Comparison of ENCODE assay signal across 12 cellular contexts in genomic region chr11:107683807-107684206, GRCh38. TPM values are rescaled to one million over a fixed set of nuclear protein-coding genes. Genes with fewer than 3 reads are reported as not detected.
A peak's percentile ranks its signal among the peaks of the same experiment; 100 is the strongest.
DNase-seq lines count a peak whose midpoint lies in the region; TF ChIP-seq lines count a peak whose summit lies in the region.
"Had no signal": no experiment of that assay in that cellular context is flagged by ENCODE, and none has a peak within 500 bp of the region (broad histone marks: within the 10 kb centered on the region; RNA-seq: fewer than 3 reads in every experiment).

No MANE protein-coding gene starts in this region.

- H3K9ac ChIP-seq in fibroblast of lung (ENCODE audit: insufficient read depth, low read length) (no peak overlapping the region), colonic mucosa (ENCODE audit: low read depth in 2 of 2, low read length in 2 of 2) (no peak overlapping the region)

- H3K36me3 Mint-ChIP-seq in MCF 10A (ENCODE audit: insufficient read depth, unreplicated experiment) = no peaks in the 10 kb centered on the region
- H3K36me3 Mint-ChIP-seq: IgD-negative memory B cell had no signal

- intact Hi-C loops in MCF 10A (cut with micrococcal nuclease) = no loop called here
- intact Hi-C loops in breast epithelium (cut with DNase I; ENCODE audit: low total_unique reads) = no loop called here
- intact Hi-C loops in OCI-LY7 (cut with micrococcal nuclease; ENCODE audit: unreplicated experiment) = no loop called here
- intact Hi-C loops in colonic mucosa (cut with DNase I) = no loop called here

- no peak overlapping the region for H3K27ac ChIP-seq in breast epithelium
- no peak overlapping the region for H3K27ac ChIP-seq in OCI-LY7 (ENCODE audit: low read depth, low read length, poor library complexity, severe bottlenecking)
- H3K27ac ChIP-seq in fibroblast of lung (ENCODE audit: insufficient read depth, low read length) = no peak overlapping the region
- H3K27ac ChIP-seq in colonic mucosa = no peak overlapping the region

- no peak overlapping the region for H3K27ac Mint-ChIP-seq in MCF 10A (ENCODE audit: low read depth, unreplicated experiment)
- H3K27ac Mint-ChIP-seq: activated CD4-positive, alpha-beta T cell treated with anti-CD3 and anti-CD28 coated beads for 36 hours; activated naive CD8-positive, alpha-beta T cell treated with anti-CD3 and anti-CD28 coated beads, Interleukin-2, amount 50 U/mL, for 24 hours; IgD-negative memory B cell had no signal

- CTCF ChIA-PET in MCF 10A (lab: Yijun Ruan, JAX) (interaction anchor here (0.6 to 2.0 kb wide), 8 partner anchors 8 to 639 kb away, joined by 3 to 6 read pairs (median 4); no protein-coding TSS in a partner anchor), OCI-LY7 (lab: Charles Lee; ENCODE audit: unreplicated experiment) (no interaction called here)

- no peaks in the 10 kb centered on the region for H3K4me1 Mint-ChIP-seq in MCF 10A (ENCODE audit: insufficient read depth, unreplicated experiment)
- H3K4me1 Mint-ChIP-seq: activated CD4-positive, alpha-beta T cell treated with anti-CD3 and anti-CD28 coated beads for 36 hours; activated naive CD8-positive, alpha-beta T cell treated with anti-CD3 and anti-CD28 coated beads, Interleukin-2, amount 50 U/mL, for 24 hours had no signal

- BruUV-seq in MCF 10A (replicated peaks; lab: Mats Ljungman, UMichigan) = no TSS peak
- no TSS peak for BruUV-seq in OCI-LY7 (replicated peaks; lab: Mats Ljungman, UMichigan)

- H3K9me3 ChIP-seq in breast epithelium (no peaks in the 10 kb centered on the region), OCI-LY7 (ENCODE audit: low read length) (no peaks in the 10 kb centered on the region), fibroblast of lung (ENCODE audit: control insufficient read depth, insufficient read depth, low read depth, low read length) (no peaks in the 10 kb centered on the region), colonic mucosa (no peaks in the 10 kb centered on the region)

- TF ChIP-seq CTCF in MCF 10A (IDR thresholded peaks at IDR 0.05; ENCODE audit: unreplicated experiment) (peak; percentile 36), breast epithelium (IDR thresholded peaks at IDR 0.05) (no peak), OCI-LY7 (conservative IDR thresholded peaks at IDR 0.05; ENCODE audit: low read length) (peak; percentile 49), fibroblast of lung (conservative IDR thresholded peaks at IDR 0.05 in 1 of 2, IDR thresholded peaks at IDR 0.05 in 1 of 2; ENCODE audit: low read depth in 1 of 2, low read length in 2 of 2) (peak; percentile 40 to 55), colonic mucosa (IDR thresholded peaks at IDR 0.05) (no peak)

- H2AFZ ChIP-seq in OCI-LY7 (ENCODE audit: low read length) (no peak overlapping the region), fibroblast of lung (ENCODE audit: low read length) (no peak overlapping the region)

- H3K4me1 ChIP-seq in breast epithelium (no peaks in the 10 kb centered on the region), OCI-LY7 (ENCODE audit: insufficient read depth, low read length, poor library complexity, severe bottlenecking) (no peaks in the 10 kb centered on the region), fibroblast of lung (ENCODE audit: control insufficient read depth, extremely low read depth, insufficient read depth, low read length) (no peaks in the 10 kb centered on the region), colonic mucosa (no peaks in the 10 kb centered on the region)

- POLR2A ChIA-PET in MCF 10A (lab: Yijun Ruan, JAX) = no interaction called here
- POLR2A ChIA-PET in OCI-LY7 (lab: Charles Lee) = interaction anchor here (0.7 kb wide), 1 partner anchor 117 kb away, joined by 4 read pairs; no protein-coding TSS in a partner anchor

- H3K36me3 ChIP-seq in breast epithelium = no peaks in the 10 kb centered on the region
- H3K36me3 ChIP-seq in OCI-LY7 (ENCODE audit: insufficient read depth, low read length) = no peaks in the 10 kb centered on the region
- H3K36me3 ChIP-seq in fibroblast of lung (ENCODE audit: control insufficient read depth, insufficient read depth, low read length) = no peaks in the 10 kb centered on the region
- no peaks in the 10 kb centered on the region for H3K36me3 ChIP-seq in colonic mucosa

- H3K4me3 ChIP-seq in breast epithelium (no peak overlapping the region), OCI-LY7 (ENCODE audit: low read depth, low read length, poor library complexity, severe bottlenecking) (no peak overlapping the region), fibroblast of lung (replicated peaks in 1 of 4; ENCODE audit: control extremely low read depth in 1 of 4, insufficient read depth in 1 of 4, low read depth in 3 of 4, low read length in 4 of 4) (no peak overlapping the region), colonic mucosa (no peak overlapping the region)

- no peak overlapping the region for H3K4me2 ChIP-seq in OCI-LY7 (ENCODE audit: low read length)
- H3K4me2 ChIP-seq in fibroblast of lung (ENCODE audit: extremely low read depth, insufficient read depth, low read length) = no peak overlapping the region

- no peaks in the 10 kb centered on the region for H3K9me2 ChIP-seq in OCI-LY7 (ENCODE audit: insufficient read depth, low read length)

- H4K20me1 ChIP-seq in OCI-LY7 (ENCODE audit: insufficient read depth, low read length) (no peaks in the 10 kb centered on the region), fibroblast of lung (ENCODE audit: control insufficient read depth, extremely low read depth, insufficient read depth, low read length) (no peaks in the 10 kb centered on the region)

- no peak for TF ChIP-seq POLR2A in breast epithelium (IDR thresholded peaks at IDR 0.05)

- DNase-seq in MCF 10A (ENCODE audit: unreplicated experiment) (peak; percentile 35), breast epithelium (ENCODE audit: low spot score in 2 of 2) (no peak), OCI-LY7 (ENCODE audit: low spot score) (peak; percentile 2), fibroblast of lung (ENCODE audit: low read depth in 2 of 2) (no peak), SIG-M5 treated with dmso at 0.1 percent for 504 hours (lab: John Stamatoyannopoulos, UW; ENCODE audit: unreplicated experiment) (no peak), UCSD-AML1 (lab: John Stamatoyannopoulos, UW; ENCODE audit: unreplicated experiment) (no peak), colonic mucosa (no peak)
- DNase-seq in stimulated activated CD4-positive, alpha-beta T cell treated with anti-CD3 and anti-CD28 coated beads, Interleukin-4, amount 100 ng/mL, for 1 hour = no peak
- DNase-seq: activated CD4-positive, alpha-beta T cell treated with anti-CD3 and anti-CD28 coated beads for 36 hours; activated naive CD8-positive, alpha-beta T cell treated with anti-CD3 and anti-CD28 coated beads, Interleukin-2, amount 50 U/mL, for 24 hours had no signal

- no peaks in the 10 kb centered on the region for H3K9me3 Mint-ChIP-seq in MCF 10A (ENCODE audit: unreplicated experiment)
- H3K9me3 Mint-ChIP-seq: activated naive CD8-positive, alpha-beta T cell treated with anti-CD3 and anti-CD28 coated beads, Interleukin-2, amount 50 U/mL, for 24 hours; IgD-negative memory B cell had no signal

- no peak overlapping the region for H3K4me3 Mint-ChIP-seq in MCF 10A (ENCODE audit: unreplicated experiment)
- H3K4me3 Mint-ChIP-seq: activated CD4-positive, alpha-beta T cell treated with anti-CD3 and anti-CD28 coated beads for 36 hours; activated naive CD8-positive, alpha-beta T cell treated with anti-CD3 and anti-CD28 coated beads, Interleukin-2, amount 50 U/mL, for 24 hours; IgD-negative memory B cell had no signal

- H3K79me2 ChIP-seq in OCI-LY7 (ENCODE audit: insufficient read depth, low read depth, low read length) = no peaks in the 10 kb centered on the region
- no peaks in the 10 kb centered on the region for H3K79me2 ChIP-seq in fibroblast of lung (ENCODE audit: control insufficient read depth, insufficient read depth, low read length)

- H3K27me3 ChIP-seq in breast epithelium (no peaks in the 10 kb centered on the region), fibroblast of lung (ENCODE audit: control insufficient read depth, insufficient read depth, low read length) (no peaks in the 10 kb centered on the region), colonic mucosa (no peaks in the 10 kb centered on the region)

- H3K27me3 Mint-ChIP-seq in MCF 10A (ENCODE audit: insufficient read depth, unreplicated experiment) = peaks cover 12% of the 10 kb centered on the region

RNA-seq across cellular contexts. Expression of gene SLN, which starts 28.0 kb away (rescaled TPM):
- not detected in 2 replicates for total RNA-seq in MCF 10A (2022)
- not detected for total RNA-seq in breast epithelium
- total RNA-seq in OCI-LY7 (2014; rRNA removed; shearing (Covaris generic)) = not detected in 2 replicates
- total RNA-seq in OCI-LY7 (2022) = not detected in 2 replicates
- total RNA-seq in fibroblast of lung = not detected in 2 replicates
- not detected in 2 replicates for polyA plus RNA-seq in fibroblast of lung
- polyA plus RNA-seq in fibroblast of lung (2012) = not detected in 2 replicates
- polyA minus RNA-seq in fibroblast of lung (ENCODE audit: low replicate concordance) = not detected in 2 replicates
- total RNA-seq in colonic mucosa = not detected
- total RNA-seq: activated CD4-positive, alpha-beta T cell treated with anti-CD3 and anti-CD28 coated beads for 36 hours; mucosa of gallbladder had no signal
- polyA plus RNA-seq: IgD-negative memory B cell had no signal

Comparison
In these comparisons a context has a peak if more than half of its experiments do, and no peak if none do; other contexts are left out.
1. DNase-seq: peak in MCF 10A (single experiment) and OCI-LY7 (single experiment); none in breast epithelium (0 of 2), fibroblast of lung (0 of 2), SIG-M5 treated with dmso at 0.1 percent for 504 hours (single experiment), stimulated activated CD4-positive, alpha-beta T cell treated with anti-CD3 and anti-CD28 coated beads, Interleukin-4, amount 100 ng/mL, for 1 hour (single experiment), UCSD-AML1 (single experiment) and colonic mucosa (single experiment).
2. CTCF ChIP-seq: peak in MCF 10A (single experiment), OCI-LY7 (single experiment) and fibroblast of lung (2 of 2); none in breast epithelium (0 of 3) and colonic mucosa (single experiment).